Comparison of ENCODE assay signal across 13 cellular contexts in genomic region chr12:14621821-14622220, GRCh38. TPM values are rescaled to one million over a fixed set of nuclear protein-coding genes. Genes with fewer than 3 reads are reported as not detected.
DNase-seq lines count a peak whose midpoint lies in the region; ATAC-seq, FAIRE-seq and TF ChIP-seq lines count a peak whose summit lies in the region.
"Had no signal": no experiment of that assay in that cellular context is flagged by ENCODE, and none has a peak within 500 bp of the region (broad histone marks: within the 10 kb centered on the region; RNA-seq: fewer than 3 reads in every experiment).

No MANE protein-coding gene starts in this region.

- H3K4me3 Mint-ChIP-seq in CD8-positive, alpha-beta memory T cell = no peak overlapping the region
- H3K4me3 Mint-ChIP-seq: activated CD4-positive, alpha-beta memory T cell treated with anti-CD3 and anti-CD28 coated beads for 36 hours; immature natural killer cell had no signal

- FAIRE-seq in GM12891 (lab: Jason Lieb, UNC) = peak; percentile 97
- FAIRE-seq: endometrium had no signal

- no peaks in the 10 kb centered on the region for H3K36me3 ChIP-seq in CD8-positive, alpha-beta memory T cell (ENCODE audit: insufficient read depth, low read length)

- H3K4me3 ChIP-seq in CD8-positive, alpha-beta memory T cell (ENCODE audit: low read length) = no peak overlapping the region

- H3K27me3 Mint-ChIP-seq in CD8-positive, alpha-beta memory T cell = peaks cover 3 to 38% of the 10 kb centered on the region in 2 donors

- H3K27ac ChIP-seq in CD8-positive, alpha-beta memory T cell (ENCODE audit: low read depth, low read length) = no peak overlapping the region

- peak overlapping the region in 2 of 8 donors; percentile 6 to 78 for H3K27ac Mint-ChIP-seq in CD8-positive, alpha-beta memory T cell
- H3K27ac Mint-ChIP-seq: activated CD4-positive, alpha-beta memory T cell treated with anti-CD3 and anti-CD28 coated beads for 36 hours; immature natural killer cell had no signal

- DNase-seq in GM12891 (ENCODE audit: insufficient read length, low spot score) = no peak
- DNase-seq in NOMO-1 (lab: John Stamatoyannopoulos, UW; ENCODE audit: unreplicated experiment in 2 of 2) = peak; percentile 57 to 90
- DNase-seq in stimulated activated CD4-positive, alpha-beta T cell treated with anti-CD3 and anti-CD28 coated beads, Interleukin-4, amount 100 ng/mL, for 4 hours = no peak
- DNase-seq in COLO829 (ENCODE audit: low spot score) = no peak
- no peak for DNase-seq in CD8-positive, alpha-beta memory T cell
- no peak for DNase-seq in Right ventricle myocardium superior
- DNase-seq: activated CD4-positive, alpha-beta memory T cell treated with anti-CD3 and anti-CD28 coated beads for 36 hours; amygdala; immature natural killer cell; occipital lobe had no signal

- TF ChIP-seq POLR2A in GM12891 (IDR thresholded peaks at IDR 0.05; ENCODE audit: low read depth, low read length) = no peak

- no peaks in the 10 kb centered on the region for H3K27me3 ChIP-seq in CD8-positive, alpha-beta memory T cell (ENCODE audit: insufficient read depth, low read length, poor library complexity, severe bottlenecking)

- H3K9me3 Mint-ChIP-seq in CD8-positive, alpha-beta memory T cell = no peaks in the 10 kb centered on the region
- H3K9me3 Mint-ChIP-seq: activated CD4-positive, alpha-beta memory T cell treated with anti-CD3 and anti-CD28 coated beads for 36 hours; immature natural killer cell had no signal

- H3K36me3 Mint-ChIP-seq in CD8-positive, alpha-beta memory T cell = peaks cover 0 to 5% (median 0%) of the 10 kb centered on the region in 3 donors
- H3K36me3 Mint-ChIP-seq: activated CD4-positive, alpha-beta memory T cell treated with anti-CD3 and anti-CD28 coated beads for 36 hours; immature natural killer cell had no signal

- H3K4me1 Mint-ChIP-seq in CD8-positive, alpha-beta memory T cell = peaks cover 0 to 2% (median 0%) of the 10 kb centered on the region in 3 donors
- H3K4me1 Mint-ChIP-seq: immature natural killer cell had no signal

- H3K9me3 ChIP-seq in CD8-positive, alpha-beta memory T cell (ENCODE audit: low read length) = no peaks in the 10 kb centered on the region

- CTCF ChIA-PET in CD8-positive, alpha-beta memory T cell (lab: Charles Lee) = no interaction called here

- no peaks in the 10 kb centered on the region for H3K4me1 ChIP-seq in CD8-positive, alpha-beta memory T cell (ENCODE audit: insufficient read depth, low read length)

- intact Hi-C loops in Right ventricle myocardium superior (cut with DNase I) = no loop called here

- POLR2A ChIA-PET in CD8-positive, alpha-beta memory T cell (lab: Charles Lee) = no interaction called here

- ATAC-seq in GM19467 (IDR thresholded peaks at IDR 0.05; ENCODE audit: unreplicated experiment) (peak; percentile 62), HG03045 (IDR thresholded peaks at IDR 0.05; ENCODE audit: unreplicated experiment) (peak; percentile 79), Right ventricle myocardium superior (ENCODE audit: poor library complexity) (no peak)

TF ChIP-seq in GM12891, 5 proteins besides CTCF, POLR2A, EP300 and RAD21:
- TF ChIP-seq SPI1 (IDR thresholded peaks at IDR 0.05; ENCODE audit: low read depth, low read length) (0 out of 2 replicates have a peak, but pooled peaks have one; percentile 21), POLR2AphosphoS5 (IDR thresholded peaks at IDR 0.05; ENCODE audit: low read depth, low read length) (no peak)

RNA-seq across cellular contexts. Expression of gene PLBD1, which starts 54.1 kb away (rescaled TPM):
- polyA plus RNA-seq in GM12891 (2012; ENCODE audit: low read depth, missing spikeins) = 0.98 TPM
- under 1 TPM in 1 of 2 experiments, not detected in 1; 0.24 TPM for total RNA-seq in CD8-positive, alpha-beta memory T cell
- polyA plus RNA-seq in CD8-positive, alpha-beta memory T cell = not detected
- total RNA-seq in Right ventricle myocardium superior = 23.8 TPM
- total RNA-seq: activated CD4-positive, alpha-beta memory T cell treated with anti-CD3 and anti-CD28 coated beads for 36 hours had no signal

Comparison
In these comparisons a context has a peak if more than half of its experiments do, and no peak if none do; other contexts are left out.
1. DNase-seq: peak in NOMO-1 (2 of 2); none in GM12891 (single experiment), stimulated activated CD4-positive, alpha-beta T cell treated with anti-CD3 and anti-CD28 coated beads, Interleukin-4, amount 100 ng/mL, for 4 hours (0 of 2), COLO829 (single experiment), CD8-positive, alpha-beta memory T cell (0 of 5) and Right ventricle myocardium superior (single experiment).
2. RNA of gene PLBD1, which starts 54.1 kb away (total RNA-seq): 23.8 TPM in Right ventricle myocardium superior (single experiment); 0.24 TPM in CD8-positive, alpha-beta memory T cell; every median in the first group is over 10 times any median in the second.